Comparison of ENCODE assay signal across 23 cellular contexts in the genomic region with DNA sequence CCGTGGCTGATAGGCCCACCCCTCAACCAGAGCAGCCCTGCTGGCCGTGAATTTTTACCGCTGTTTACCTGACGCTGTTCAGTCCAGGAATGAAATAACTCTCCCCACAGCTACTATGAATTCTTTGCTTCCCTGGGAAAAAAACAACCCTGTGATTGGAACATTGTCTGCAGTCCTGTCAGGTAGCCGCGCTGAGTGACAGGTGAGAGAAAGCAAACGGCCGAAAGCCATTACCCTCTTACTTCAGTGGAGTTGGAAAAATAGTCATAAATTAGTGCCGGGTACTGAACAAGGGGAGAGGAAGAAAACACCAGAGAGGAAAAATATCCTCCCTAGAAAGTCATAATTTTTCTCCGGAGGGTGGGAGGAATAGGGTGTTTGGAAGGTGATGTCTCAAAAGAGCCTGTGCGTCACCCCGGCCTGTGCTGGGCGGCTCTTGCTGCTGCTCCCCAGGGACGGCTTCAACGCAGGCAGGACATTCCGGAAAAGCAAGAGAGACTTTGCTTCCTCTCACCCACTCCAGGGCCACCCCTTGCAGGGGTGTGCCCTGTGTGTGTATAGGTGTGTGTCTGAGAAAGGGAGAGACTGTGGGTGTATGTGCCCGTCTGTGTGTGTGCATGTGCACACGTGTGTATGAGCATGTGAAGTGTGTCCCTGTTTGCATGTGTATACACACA.
DNase-seq lines count a peak whose midpoint lies in the region; ATAC-seq, FAIRE-seq and TF ChIP-seq lines count a peak whose summit lies in the region.
"Had no signal": no experiment of that assay in that cellular context is flagged by ENCODE, and none has a peak within 500 bp of the region (broad histone marks: within the 10 kb centered on the region; RNA-seq: fewer than 3 reads in every experiment).

No MANE protein-coding gene starts in this region.

- H4K20me1 ChIP-seq in BLaER1 treated with 17β-estradiol and CSF1 and Interleukin-3, amounts not matched to agents 10 nM and 100 nM: no peaks in the 10 kb centered on the region; a peak in 1 of 22 replicates
- H4K20me1 ChIP-seq in H1 (replicated peaks in 1 of 2; ENCODE audit: control insufficient read depth in 1 of 2, insufficient read depth in 2 of 2, low read length in 2 of 2) (peaks cover 3 to 4% of the 10 kb centered on the region in 2 experiments), neural cell (ENCODE audit: insufficient read depth) (no peaks in the 10 kb centered on the region)

- 87% methylated on average over 18 of the region's 18 CpGs; no CpG with 5 or more reads in 1 of the 2 experiments for WGBS in H1 (ENCODE audit: extremely low coverage in 1 of 2, insufficient coverage in 1 of 2, insufficient read length in 1 of 2, insufficient replicate concordance in 2 of 2, low coverage in 1 of 2, low lambda C conversion rate in 2 of 2, missing lambda C conversion rate in 1 of 2), 2 experiments

- no peaks in the 10 kb centered on the region for H3K79me1 ChIP-seq in H1 (ENCODE audit: low read depth, low read length)

- H2BK120ac ChIP-seq in H1 (replicated peaks; ENCODE audit: low read depth, low read length): no peak overlapping the region

- no peak overlapping the region for H3K14ac ChIP-seq in H1 (ENCODE audit: insufficient read length)

- POLR2A ChIA-PET in HEK293T (lab: Yijun Ruan, JAX): no interaction called here
- POLR2A ChIA-PET in H1 (lab: Charles Lee; ENCODE audit: partially characterized antibody): no interaction called here

- H3K23me2 ChIP-seq in H1 (ENCODE audit: low read depth, low read length): peaks cover 3% of the 10 kb centered on the region; the same call in 1 of the 2 replicates

- no peak overlapping the region for H3K4me3 Mint-ChIP-seq in stimulated activated effector memory CD8-positive, alpha-beta T cell treated with anti-CD3 and anti-CD28 coated beads, Interleukin-12 subunit alpha, Interleukin-12 subunit beta, amount 100 ng/mL, for 72 hours

- H3K4me1 ChIP-seq in BLaER1 treated with 17β-estradiol and CSF1 and Interleukin-3, amounts not matched to agents 10 nM and 100 nM: peaks cover 9 to 23% (median 20%) of the 10 kb centered on the region in 10 experiments; a peak in 19 of 20 replicates
- H3K4me1 ChIP-seq in H1 (replicated peaks in 1 of 4; ENCODE audit: control insufficient read depth in 3 of 4, insufficient read depth in 4 of 4, low read length in 3 of 4): peaks cover 0 to 2% (median 0%) of the 10 kb centered on the region in 4 experiments; a peak in 1 of 7 replicates

- H3K27ac ChIP-seq in BLaER1 treated with 17β-estradiol and CSF1 and Interleukin-3, amounts not matched to agents 10 nM and 100 nM: no peak overlapping the region
- no peak overlapping the region for H3K27ac ChIP-seq in H1 (ENCODE audit: low read depth, low read length)
- H3K27ac ChIP-seq in neural cell (ENCODE audit: low read length): peak overlapping the region; percentile 72
- H3K27ac ChIP-seq: C4-2B, KMS-11 had no signal

- no peak overlapping the region for H2BK15ac ChIP-seq in H1 (ENCODE audit: low read length)

- H2AK5ac ChIP-seq in H1 (ENCODE audit: low read depth, low read length): 0 out of 2 replicates have a peak overlapping the region, but pooled peaks have one; percentile 89

- H3K4ac ChIP-seq in H1 (replicated peaks; ENCODE audit: insufficient read length, low read depth, low read length): no peak overlapping the region

- no peak overlapping the region for H3K4me3 ChIP-seq in BLaER1 treated with 17β-estradiol and CSF1 and Interleukin-3, amounts not matched to agents 10 nM and 100 nM
- H3K4me3 ChIP-seq in H1 (ENCODE audit: extremely low read depth in 1 of 4, insufficient read depth in 2 of 4, low read depth in 3 of 4, low read length in 4 of 4) (no peak overlapping the region), neural cell (ENCODE audit: low read length) (peak overlapping the region; percentile 38)

- no peak overlapping the region for H4K5ac ChIP-seq in H1 (ENCODE audit: insufficient read length, low read depth, low read length)

- no peak for TF ChIP-seq RAD21 in H1 (IDR thresholded peaks at IDR 0.05 in 1 of 2, conservative IDR thresholded peaks at IDR 0.05 in 1 of 2; ENCODE audit: low read depth in 2 of 2, low read length in 2 of 2)
- no peak for TF ChIP-seq RAD21 in neural cell (conservative IDR thresholded peaks at IDR 0.05)

- H4K91ac ChIP-seq in H1 (replicated peaks; ENCODE audit: insufficient read length, low read length): no peak overlapping the region

- H2BK12ac ChIP-seq in H1 (ENCODE audit: low read depth, low read length): peak overlapping the region; percentile 40; the same call in 1 of the 2 replicates

- no peak overlapping the region for H3K27ac Mint-ChIP-seq in stimulated activated effector memory CD8-positive, alpha-beta T cell treated with anti-CD3 and anti-CD28 coated beads, Interleukin-12 subunit alpha, Interleukin-12 subunit beta, amount 100 ng/mL, for 72 hours

- ATAC-seq in GM21526 (IDR thresholded peaks at IDR 0.05; ENCODE audit: low FRiP score, unreplicated experiment) (no peak), HG03045 (IDR thresholded peaks at IDR 0.05; ENCODE audit: unreplicated experiment) (no peak)
- no peak for ATAC-seq in stimulated activated effector memory CD8-positive, alpha-beta T cell treated with anti-CD3 and anti-CD28 coated beads, Interleukin-12 subunit alpha, Interleukin-12 subunit beta, amount 100 ng/mL, for 72 hours
- ATAC-seq: PC-3 had no signal

- peak overlapping the region; percentile 19 to 63 (median 43); a peak in 19 of 22 replicates for H3K4me2 ChIP-seq in BLaER1 treated with 17β-estradiol and CSF1 and Interleukin-3, amounts not matched to agents 10 nM and 100 nM
- H3K4me2 ChIP-seq in H1 (ENCODE audit: insufficient read depth in 1 of 2, low read depth in 2 of 2, low read length in 2 of 2) (no peak overlapping the region), neural cell (ENCODE audit: low read length) (peak overlapping the region; percentile 19)
- H3K4me2 ChIP-seq: KMS-11, SK-N-SH had no signal

- H3K4me1 Mint-ChIP-seq in stimulated activated effector memory CD8-positive, alpha-beta T cell treated with anti-CD3 and anti-CD28 coated beads, Interleukin-12 subunit alpha, Interleukin-12 subunit beta, amount 100 ng/mL, for 72 hours: no peaks in the 10 kb centered on the region

- FAIRE-seq in H1 (lab: Jason Lieb, UNC): no peak
- FAIRE-seq: D721Med, GM12892, GM18507 had no signal

- H3K36me3 Mint-ChIP-seq in stimulated activated effector memory CD8-positive, alpha-beta T cell treated with anti-CD3 and anti-CD28 coated beads, Interleukin-12 subunit alpha, Interleukin-12 subunit beta, amount 100 ng/mL, for 72 hours: no peaks in the 10 kb centered on the region

- no peak overlapping the region; a peak in 2 of 22 replicates for H3K9ac ChIP-seq in BLaER1 treated with 17β-estradiol and CSF1 and Interleukin-3, amounts not matched to agents 10 nM and 100 nM
- H3K9ac ChIP-seq in H1 (replicated peaks in 1 of 4; ENCODE audit: extremely low read depth in 1 of 4, low read depth in 3 of 4, low read length in 3 of 4) (no peak overlapping the region), neural cell (ENCODE audit: low read length) (peak overlapping the region; percentile 32)
- H3K9ac ChIP-seq: KMS-11, SK-N-SH had no signal

- H3K23ac ChIP-seq in H1 (ENCODE audit: insufficient read length): no peak overlapping the region

- peak overlapping the region; percentile 60; the same call in 1 of the 2 replicates for H2BK5ac ChIP-seq in H1 (ENCODE audit: low read depth, low read length)

- no peaks in the 10 kb centered on the region for H3K9me3 ChIP-seq in BLaER1 treated with 17β-estradiol and CSF1 and Interleukin-3, amounts not matched to agents 10 nM and 100 nM (replicated peaks in 1 of 11)
- no peaks in the 10 kb centered on the region for H3K9me3 ChIP-seq in H1 (ENCODE audit: insufficient read depth in 2 of 2, low read depth in 1 of 2, low read length in 1 of 2)
- no peaks in the 10 kb centered on the region for H3K9me3 ChIP-seq in neural cell (ENCODE audit: low read length)
- H3K9me3 ChIP-seq: SK-N-SH had no signal

- no peak overlapping the region for H3K18ac ChIP-seq in H1 (ENCODE audit: extremely low read depth, low read length)

- H2BK20ac ChIP-seq in H1 (ENCODE audit: low read length): no peak overlapping the region

- H3K36me3 ChIP-seq in BLaER1 treated with 17β-estradiol and CSF1 and Interleukin-3, amounts not matched to agents 10 nM and 100 nM: no peaks in the 10 kb centered on the region
- H3K36me3 ChIP-seq in H1 (ENCODE audit: control insufficient read depth in 2 of 4, insufficient read depth in 4 of 4, low read length in 3 of 4): no peaks in the 10 kb centered on the region
- H3K36me3 ChIP-seq in neural cell (ENCODE audit: insufficient read depth, low read length): no peaks in the 10 kb centered on the region

- no peaks in the 10 kb centered on the region for H3K27me3 ChIP-seq in BLaER1 treated with 17β-estradiol and CSF1 and Interleukin-3, amounts not matched to agents 10 nM and 100 nM
- no peaks in the 10 kb centered on the region for H3K27me3 ChIP-seq in H1 (replicated peaks in 1 of 4; ENCODE audit: control insufficient read depth in 3 of 4, extremely low read depth in 1 of 4, insufficient read depth in 3 of 4, low read length in 3 of 4)
- H3K27me3 ChIP-seq in neural cell (ENCODE audit: insufficient read depth, low read depth, low read length): no peaks in the 10 kb centered on the region

- TF ChIP-seq POLR2A in H1 (IDR thresholded peaks at IDR 0.05; ENCODE audit: control extremely low read depth in 1 of 2, low read depth in 2 of 2, low read length in 2 of 2): no peak

- H3K79me2 ChIP-seq in H1 (ENCODE audit: control insufficient read depth in 1 of 2, insufficient read depth in 2 of 2, low read length in 2 of 2) (no peaks in the 10 kb centered on the region), neural cell (replicated peaks; ENCODE audit: insufficient read depth, low read length) (no peaks in the 10 kb centered on the region)

- no peak overlapping the region for H3K56ac ChIP-seq in H1 (replicated peaks; ENCODE audit: insufficient read length, low read depth, low read length)

- no peaks in the 10 kb centered on the region for H3F3A ChIP-seq in neural cell (ENCODE audit: insufficient read depth, low read length, poor library complexity, severe bottlenecking)

- TF ChIP-seq EP300 in H1 (IDR thresholded peaks at IDR 0.05; ENCODE audit: borderline replicate concordance in 1 of 2, low read depth in 2 of 2, low read length in 2 of 2): no peak
- TF ChIP-seq EP300 in neural cell (conservative IDR thresholded peaks at IDR 0.05; ENCODE audit: poor library complexity, severe bottlenecking): peak; percentile 59

- no peaks in the 10 kb centered on the region for H3K9me2 ChIP-seq in neural cell (ENCODE audit: insufficient read depth, low read length)
- H3K9me2 ChIP-seq: SK-N-SH had no signal

- TF ChIP-seq CTCF in H1 (IDR thresholded peaks at IDR 0.05; ENCODE audit: control extremely low read depth in 1 of 3, insufficient read depth in 1 of 3, low read depth in 1 of 3, low read length in 3 of 3) (no peak), neural cell (IDR thresholded peaks at IDR 0.05; ENCODE audit: poor library complexity, severe bottlenecking) (no peak)

- DNase-seq in HEK293T (ENCODE audit: extremely low spot score) (no peak), H1 (ENCODE audit: low read depth in 1 of 2, low spot score in 2 of 2) (no peak), NCI-H2227 treated with DMSO at 0.1 percent for 48 hours (lab: John Stamatoyannopoulos, UW) (no peak)
- DNase-seq in stimulated activated effector memory CD8-positive, alpha-beta T cell treated with anti-CD3 and anti-CD28 coated beads, Interleukin-12 subunit alpha, Interleukin-12 subunit beta, amount 100 ng/mL, for 72 hours (ENCODE audit: low spot score in 2 of 2): no peak
- DNase-seq: GOT3, MV-4-11, NCI-H1417 treated with DMSO at 0.1 percent for 48 hours, NCI-H2029 treated with DMSO at 0.1 percent for 48 hours, NCI-H510A, NCI-H774, PC-3, RPMI8226, SHP77 treated with DMSO at 0.1 percent for 48 hours, SK-N-SH had no signal

- no peak overlapping the region for H4K8ac ChIP-seq in H1 (ENCODE audit: extremely low read depth, insufficient read depth, low read length)

- CTCF ChIA-PET in HEK293T (lab: Yijun Ruan, JAX) (interaction anchor here (0.8 kb wide), 1 partner anchor 104 kb away, joined by 3 read pairs; no protein-coding TSS in a partner anchor), H1 (lab: Charles Lee; ENCODE audit: partially characterized antibody) (interaction anchor here (0.8 to 1.9 kb wide), 10 partner anchors 9 to 243 kb away, joined by 3 to 11 read pairs (median 3); no protein-coding TSS in a partner anchor)

- H3K9me3 Mint-ChIP-seq in stimulated activated effector memory CD8-positive, alpha-beta T cell treated with anti-CD3 and anti-CD28 coated beads, Interleukin-12 subunit alpha, Interleukin-12 subunit beta, amount 100 ng/mL, for 72 hours: no peaks in the 10 kb centered on the region

- H2AFZ ChIP-seq in H1 (ENCODE audit: low read length) (no peak overlapping the region), neural cell (ENCODE audit: low read depth, low read length) (no peak overlapping the region)

Comparison
In these comparisons a context has a peak if more than half of its experiments do, and no peak if none do; other contexts are left out.
1. H3K4me2 ChIP-seq: peak in BLaER1 treated with 17β-estradiol and CSF1 and Interleukin-3, amounts not matched to agents 10 nM and 100 nM (11 of 11) and neural cell (single experiment); none in H1 (0 of 2).